Comparison of ENCODE assay signal across 16 cellular contexts in genomic region chr12:10959777-10960176, GRCh38. TPM values are rescaled to one million over a fixed set of nuclear protein-coding genes. Genes with fewer than 3 reads are reported as not detected.
A peak's percentile ranks its signal among the peaks of the same experiment; 100 is the strongest.
DNase-seq lines count a peak whose midpoint lies in the region; ATAC-seq and TF ChIP-seq lines count a peak whose summit lies in the region.
"Had no signal": no experiment of that assay in that cellular context is flagged by ENCODE, and none has a peak within 500 bp of the region (broad histone marks: within the 10 kb centered on the region; RNA-seq: fewer than 3 reads in every experiment).

No MANE protein-coding gene starts in this region.

- WGBS in heart left ventricle, 4 donors: 79 to 94% (median 87%) methylated on average over 2 of the region's 2 CpGs
- WGBS in right cardiac atrium: 86% methylated on average over 2 of the region's 2 CpGs

- H3K27me3 ChIP-seq in heart left ventricle: no peaks in the 10 kb centered on the region
- H3K27me3 ChIP-seq in right cardiac atrium (ENCODE audit: control insufficient read depth, insufficient read depth): no peaks in the 10 kb centered on the region
- H3K27me3 ChIP-seq: Peyer's patch had no signal

- H3K9me3 ChIP-seq in heart left ventricle: peaks cover 0 to 30% (median 0%) of the 10 kb centered on the region in 12 donors
- H3K9me3 ChIP-seq in right cardiac atrium (ENCODE audit: control insufficient read depth, low read length): no peaks in the 10 kb centered on the region
- H3K9me3 ChIP-seq: Peyer's patch, psoas muscle had no signal

- ATAC-seq in heart left ventricle: peak in 3 of 4 donors; percentile 41 to 69 (median 47)
- no peak for ATAC-seq in right cardiac atrium
- no peak for ATAC-seq in GM21423 (IDR thresholded peaks at IDR 0.05; ENCODE audit: unreplicated experiment)

- peak in 5 of 12 donors; percentile 10 to 25 (median 21) for TF ChIP-seq CTCF in heart left ventricle (IDR thresholded peaks at IDR 0.05)
- no peak for TF ChIP-seq CTCF in epithelial cell of esophagus (IDR thresholded peaks at IDR 0.05; ENCODE audit: insufficient read depth, low read depth, low read length, missing control alignments)

- no peak overlapping the region for H3K4me3 ChIP-seq in heart left ventricle
- H3K4me3 ChIP-seq in right cardiac atrium (ENCODE audit: low read length): no peak overlapping the region
- H3K4me3 ChIP-seq in epithelial cell of esophagus (ENCODE audit: low read length): no peak overlapping the region
- H3K4me3 ChIP-seq: Peyer's patch, psoas muscle had no signal

- H3K36me3 ChIP-seq in heart left ventricle: no peaks in the 10 kb centered on the region
- H3K36me3 ChIP-seq: Peyer's patch had no signal

- intact Hi-C loops in heart left ventricle (cut with DNase I): loop anchor here in 4 of 10 donors (5.0 to 10.0 kb wide), 4 partner anchors 215 to 245 kb away; partner anchors contain the start of gene SMIM10L1 (in 1 of the 4)
- intact Hi-C loops in right cardiac atrium (cut with DNase I): no loop called here

- H3K4me1 ChIP-seq in heart left ventricle (peaks cover 0 to 6% (median 0%) of the 10 kb centered on the region in 12 donors), right cardiac atrium (ENCODE audit: control insufficient read depth, insufficient read depth, low read length) (peaks cover 2% of the 10 kb centered on the region)
- H3K4me1 ChIP-seq: Peyer's patch, psoas muscle had no signal

- no peak for TF ChIP-seq POLR2A in heart left ventricle (IDR thresholded peaks at IDR 0.05)

- DNase-seq in heart left ventricle (no peak), right cardiac atrium (no peak), OCI-M1 (lab: John Stamatoyannopoulos, UW) (peak; percentile 72), epithelial cell of esophagus (ENCODE audit: low read depth) (peak; percentile 7), pulmonary artery endothelial cell (ENCODE audit: low read depth, low spot score) (peak; percentile 10), A172 (ENCODE audit: low spot score) (no peak), iPS-NIHi7 (ENCODE audit: extremely low spot score) (no peak)
- DNase-seq: activated T-cell treated with anti-CD3 and anti-CD28 coated beads, Interleukin-2, amount 50 U/mL, for 1 hour; DMS79 treated with DMSO at 0.1 percent for 48 hours; NCI-H1105; Peyer's patch; psoas muscle had no signal

- no peak overlapping the region for H3K27ac ChIP-seq in heart left ventricle
- H3K27ac ChIP-seq in right cardiac atrium (ENCODE audit: low read length): no peak overlapping the region
- H3K27ac ChIP-seq: Peyer's patch, psoas muscle had no signal

RNA-seq across cellular contexts. Expression of gene TAS2R14, which starts 20.7 kb away (rescaled TPM):
- 1 to 10 TPM in 2 of 9 donors, under 1 TPM in 7; 0.35 to 1.2 (median 0.70) TPM for total RNA-seq in heart left ventricle
- polyA plus RNA-seq in heart left ventricle: under 1 TPM; 0.29 to 0.95 TPM
- 1 to 10 TPM in 2 of 4 donors, under 1 TPM in 2; 0.60 to 1.5 (median 1.1) TPM for total RNA-seq in right cardiac atrium
- 1.1 TPM for polyA plus RNA-seq in right cardiac atrium
- 0.92 and 1.4 TPM in 2 replicates for total RNA-seq in pulmonary artery endothelial cell
- total RNA-seq in A172 (2014; rRNA removed; shearing (Covaris generic)): 1.2 and 1.7 TPM in 2 replicates

RNA-seq across cellular contexts. Expression of gene TAS2R50, which starts 26.9 kb away (rescaled TPM):
- total RNA-seq in heart left ventricle (under 1 TPM in 8 of 9 donors, not detected in 1; 0.27 to 0.93 (median 0.39) TPM), right cardiac atrium (1 to 10 TPM in 1 of 4 donors, under 1 TPM in 3; 0.56 to 1.1 (median 0.74) TPM), pulmonary artery endothelial cell (1.1 and 1.6 TPM in 2 replicates)
- polyA plus RNA-seq in heart left ventricle (under 1 TPM; 0.10 to 0.27 TPM), right cardiac atrium (0.09 TPM)
- total RNA-seq in A172 (2014; rRNA removed; shearing (Covaris generic)): not detected in 2 replicates
- polyA plus RNA-seq: thymus had no signal

RNA-seq across cellular contexts. Expression of gene PRH2, which starts 30.7 kb away (rescaled TPM):
- not detected for total RNA-seq in heart left ventricle
- not detected for polyA plus RNA-seq in heart left ventricle
- under 1 TPM in 1 of 4 donors, not detected in 3; 0.53 TPM for total RNA-seq in right cardiac atrium
- not detected for polyA plus RNA-seq in right cardiac atrium
- total RNA-seq in pulmonary artery endothelial cell: not detected in 2 replicates
- not detected in 2 replicates for total RNA-seq in A172 (2014; rRNA removed; shearing (Covaris generic))
- total RNA-seq: myocyte; Peyer's patch; psoas muscle; T-helper 1 cell treated with Interleukin-12 subunit alpha and Interleukin-12 subunit beta and Interleukin-4 antibody, amounts not matched to agents 30 ng/mL and 1 ng/mL, for 36 hours had no signal
- polyA plus RNA-seq: psoas muscle had no signal

RNA-seq across cellular contexts. Expression of gene TAS2R20, which starts 38.3 kb away (rescaled TPM):
- total RNA-seq in heart left ventricle (1 to 10 TPM in 2 of 9 donors, under 1 TPM in 6, not detected in 1; 0.36 to 1.1 (median 0.55) TPM), right cardiac atrium (1 to 10 TPM in 2 of 4 donors, under 1 TPM in 2; 0.54 to 1.4 (median 0.95) TPM), pulmonary artery endothelial cell (2.2 TPM in 2 replicates)
- polyA plus RNA-seq in heart left ventricle (under 1 TPM; 0.18 to 0.27 TPM), right cardiac atrium (0.27 TPM)
- total RNA-seq in A172 (2014; rRNA removed; shearing (Covaris generic)): 0.46 and 0.79 TPM in 2 replicates

RNA-seq across cellular contexts. Expression of gene TAS2R13, which starts 50.4 kb away (rescaled TPM):
- total RNA-seq in heart left ventricle (1 to 10 TPM in 1 of 9 donors, under 1 TPM in 8; 0.26 to 1.0 (median 0.46) TPM), right cardiac atrium (1 to 10 TPM in 1 of 4 donors, under 1 TPM in 3; 0.23 to 1.8 (median 0.42) TPM), pulmonary artery endothelial cell (0.56 and 0.73 TPM in 2 replicates)
- polyA plus RNA-seq in heart left ventricle (under 1 TPM; 0.07 to 0.30 TPM), right cardiac atrium (0.25 TPM)
- 0.36 TPM in 1 of 2 replicates, not detected in the other for total RNA-seq in A172 (2014; rRNA removed; shearing (Covaris generic))

Comparison
In these comparisons a context has a peak if more than half of its experiments do, and no peak if none do; other contexts are left out.
1. ATAC-seq: peak in heart left ventricle (3 of 4); none in right cardiac atrium (0 of 2) and GM21423 (single experiment).
2. DNase-seq: peak in OCI-M1 (single experiment), epithelial cell of esophagus (single experiment) and pulmonary artery endothelial cell (single experiment); none in heart left ventricle (0 of 5), right cardiac atrium (0 of 3), A172 (single experiment) and iPS-NIHi7 (single experiment).